Comparison of ENCODE assay signal across 9 cellular contexts in genomic region chr9:109974143-109974917, GRCh38.
A peak's percentile ranks its signal among the peaks of the same experiment; 100 is the strongest.
DNase-seq lines count a peak whose midpoint lies in the region; ATAC-seq and TF ChIP-seq lines count a peak whose summit lies in the region.
"Had no signal": no experiment of that assay in that cellular context is flagged by ENCODE, and none has a peak within 500 bp of the region (broad histone marks: within the 10 kb centered on the region; RNA-seq: fewer than 3 reads in every experiment).

No MANE protein-coding gene starts in this region.

- in situ Hi-C loops in gastrocnemius medialis (cut with MboI; ENCODE audit: low sequenced_read_pairs in 4 of 4) = no loop called here
- in situ Hi-C loops in ACHN (cut with HindIII; ENCODE audit: low pct_ligation_motif_present, low pct_unique_long_range_greater_than_20kb, low sequenced_read_pairs) = no loop called here

- no peak for TF ChIP-seq CTCF in gastrocnemius medialis (IDR thresholded peaks at IDR 0.05 in 4 of 5, conservative IDR thresholded peaks at IDR 0.05 in 1 of 5)

- no peaks in the 10 kb centered on the region for H3K36me3 ChIP-seq in gastrocnemius medialis

- DNase-seq in activated T-cell treated with anti-CD3 and anti-CD28 coated beads for 24 hours (ENCODE audit: low read depth) (peak; percentile 29), gastrocnemius medialis (no peak), ACHN (no peak)
- DNase-seq in activated T-cell treated with anti-CD3 and anti-CD28 coated beads, Interleukin-2, amount 50 U/mL, for 1 hour = no peak
- peak; percentile 21 to 53 for DNase-seq in activated CD4-positive, alpha-beta T cell treated with anti-CD3 and anti-CD28 coated beads, Interleukin-2, amount 50 U/mL, for 24 hours (ENCODE audit: low read depth in 1 of 2, low spot score in 1 of 2)
- DNase-seq in stimulated activated CD4-positive, alpha-beta T cell treated with anti-CD3 and anti-CD28 coated beads, Interleukin-12 subunit alpha, Interleukin-12 subunit beta, amount 100 ng/mL, for 4 hours = peak; percentile 35
- DNase-seq in effector CD4-positive, alpha-beta T cell = no peak

- H3K4me3 ChIP-seq in gastrocnemius medialis = no peak overlapping the region

- H3K4me1 ChIP-seq in gastrocnemius medialis = peaks cover 4 to 7% of the 10 kb centered on the region in 2 donors

- ATAC-seq in HG03097 (IDR thresholded peaks at IDR 0.05; ENCODE audit: low FRiP score, unreplicated experiment) (peak; percentile 86), gastrocnemius medialis (no peak)
- ATAC-seq: Panc1 had no signal

- no peak for TF ChIP-seq POLR2A in gastrocnemius medialis (IDR thresholded peaks at IDR 0.05)

- intact Hi-C loops in gastrocnemius medialis (cut with DNase I; ENCODE audit: low total_unique reads) = no loop called here

- no peaks in the 10 kb centered on the region for H3K27me3 ChIP-seq in gastrocnemius medialis

- no peaks in the 10 kb centered on the region for H3K9me3 ChIP-seq in gastrocnemius medialis

- H3K27ac ChIP-seq in gastrocnemius medialis = no peak overlapping the region

Comparison
In these comparisons a context has a peak if more than half of its experiments do, and no peak if none do; other contexts are left out.
1. DNase-seq: peak in activated T-cell treated with anti-CD3 and anti-CD28 coated beads for 24 hours (single experiment), activated CD4-positive, alpha-beta T cell treated with anti-CD3 and anti-CD28 coated beads, Interleukin-2, amount 50 U/mL, for 24 hours (2 of 2) and stimulated activated CD4-positive, alpha-beta T cell treated with anti-CD3 and anti-CD28 coated beads, Interleukin-12 subunit alpha, Interleukin-12 subunit beta, amount 100 ng/mL, for 4 hours (single experiment); none in activated T-cell treated with anti-CD3 and anti-CD28 coated beads, Interleukin-2, amount 50 U/mL, for 1 hour (single experiment), gastrocnemius medialis (0 of 2), ACHN (single experiment) and effector CD4-positive, alpha-beta T cell (single experiment).